ENCODE assay signal across 9 cellular contexts in the genomic region with DNA sequence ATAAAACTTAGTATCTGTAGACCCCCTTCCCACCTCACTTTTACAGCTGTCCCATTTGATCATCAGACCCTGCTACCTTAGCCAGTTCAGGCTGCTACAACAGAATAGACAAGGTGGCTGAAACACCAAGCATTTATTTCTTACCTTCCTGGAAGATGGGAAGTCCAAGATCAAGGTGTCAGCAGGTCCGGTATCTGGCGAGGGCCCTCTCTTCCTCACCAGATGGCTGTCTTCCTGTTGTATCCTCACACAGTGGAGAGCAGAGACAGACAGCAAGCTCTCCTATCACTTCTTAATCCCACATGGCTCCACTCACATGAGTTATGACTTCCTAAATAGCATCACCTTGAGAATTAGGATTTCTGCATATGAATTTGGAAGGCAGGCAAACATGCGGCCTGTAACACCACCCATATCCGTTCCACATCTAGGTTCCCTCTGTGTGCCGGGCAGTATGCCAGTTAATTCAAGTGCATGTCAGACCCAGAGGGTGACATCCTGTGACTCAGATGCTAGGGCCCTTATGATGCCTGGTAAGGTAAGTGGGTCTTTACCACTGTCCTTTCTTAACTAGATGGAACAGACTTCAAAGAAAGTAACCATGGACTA. TPM values are rescaled to one million over a fixed set of nuclear protein-coding genes. Genes with fewer than 3 reads are reported as not detected.
DNase-seq lines count a peak whose midpoint lies in the region; ATAC-seq and TF ChIP-seq lines count a peak whose summit lies in the region.
"Had no signal": no experiment of that assay in that cellular context is flagged by ENCODE, and none has a peak within 500 bp of the region (broad histone marks: within the 10 kb centered on the region; RNA-seq: fewer than 3 reads in every experiment).

No MANE protein-coding gene starts in this region.

- TF ChIP-seq CTCF in BE2C (IDR thresholded peaks at IDR 0.05; ENCODE audit: low read depth, low read length), result no peak
- no peak for TF ChIP-seq CTCF in fibroblast of mammary gland (conservative IDR thresholded peaks at IDR 0.05; ENCODE audit: control insufficient read depth, insufficient read depth, low read depth, low read length)
- TF ChIP-seq CTCF in hepatocyte (IDR thresholded peaks at IDR 0.05; ENCODE audit: poor library complexity), result no peak

- H3K4me2 ChIP-seq in hepatocyte, result no peak overlapping the region

- H3K36me3 ChIP-seq in BE2C (no peaks in the 10 kb centered on the region), HAP-1 (replicated peaks) (no peaks in the 10 kb centered on the region), hepatocyte (replicated peaks; ENCODE audit: insufficient read depth, low read depth) (no peaks in the 10 kb centered on the region)

- H3K4me3 ChIP-seq in BE2C (ENCODE audit: low read depth, low read length) (no peak overlapping the region), fibroblast of mammary gland (ENCODE audit: control insufficient read depth, low read depth, low read length) (no peak overlapping the region), HAP-1 (no peak overlapping the region), hepatocyte (no peak overlapping the region)
- H3K4me3 ChIP-seq: GM12878 had no signal

- DNase-seq in BE2C, result peak; percentile 52
- DNase-seq in KG1 (lab: John Stamatoyannopoulos, UW), result peak; percentile 58
- DNase-seq in activated CD4-positive, alpha-beta T cell treated with anti-CD3 and anti-CD28 coated beads, Interleukin-2, amount 50 U/mL, for 4 hours, result peak; percentile 16 to 20
- DNase-seq in fibroblast of mammary gland (ENCODE audit: low read depth), result peak; percentile 80
- DNase-seq in stimulated activated CD4-positive, alpha-beta T cell treated with anti-CD3 and anti-CD28 coated beads, Interleukin-2, amount 100 ng/mL, for 24 hours, result peak; percentile 22 to 27
- no peak for DNase-seq in HAP-1 (ENCODE audit: low spot score in 2 of 2)
- DNase-seq in hepatocyte (ENCODE audit: low spot score), result no peak

- no peaks in the 10 kb centered on the region for H3K9me3 ChIP-seq in BE2C
- H3K9me3 ChIP-seq in HAP-1, result no peaks in the 10 kb centered on the region
- H3K9me3 ChIP-seq in hepatocyte (ENCODE audit: low read depth), result no peaks in the 10 kb centered on the region

- H3K27ac ChIP-seq in hepatocyte, result no peak overlapping the region

- no peak overlapping the region for H2AFZ ChIP-seq in hepatocyte

- no peak for ATAC-seq in GM21423 (IDR thresholded peaks at IDR 0.05; ENCODE audit: unreplicated experiment)
- ATAC-seq: GM12878 had no signal

- no peaks in the 10 kb centered on the region for H3K27me3 ChIP-seq in BE2C
- H3K27me3 ChIP-seq in HAP-1 (ENCODE audit: low read depth), result no peaks in the 10 kb centered on the region
- H3K27me3 ChIP-seq in hepatocyte, result no peaks in the 10 kb centered on the region

- H3K4me1 ChIP-seq in BE2C, result no peaks in the 10 kb centered on the region; the same call in 1 of the 2 replicates
- no peaks in the 10 kb centered on the region for H3K4me1 ChIP-seq in HAP-1
- peaks cover 7% of the 10 kb centered on the region for H3K4me1 ChIP-seq in hepatocyte (ENCODE audit: insufficient read depth)

- in situ Hi-C loops in HAP-1 (cut with MboI; ENCODE audit: low sequenced_read_pairs), result no loop called here

- no peaks in the 10 kb centered on the region for H3K9me2 ChIP-seq in hepatocyte (replicated peaks; ENCODE audit: insufficient read depth)

- H3K79me2 ChIP-seq in hepatocyte, result no peaks in the 10 kb centered on the region

- WGBS in hepatocyte (ENCODE audit: low lambda C conversion rate, missing lambda C conversion rate), result 82% methylated on average over 5 of the region's 5 CpGs

- no peaks in the 10 kb centered on the region for H4K20me1 ChIP-seq in hepatocyte (ENCODE audit: insufficient read depth, poor library complexity, severe bottlenecking)

RNA-seq across cellular contexts. Expression of gene RAET1E, which starts 2.1 kb away (rescaled TPM):
- polyA plus RNA-seq in BE2C (2012; ENCODE audit: insufficient read depth, insufficient read length, low read depth), result not detected
- total RNA-seq in hepatocyte, result 0.28 TPM in 1 of 2 replicates, not detected in the other
- polyA plus RNA-seq in hepatocyte, result 0.44 TPM in 1 of 2 replicates, not detected in the other
- total RNA-seq: GM12878 had no signal
- polyA plus RNA-seq: GM12878 had no signal

RNA-seq across cellular contexts. Expression of gene RAET1G, which starts 27.1 kb away (rescaled TPM):
- not detected for polyA plus RNA-seq in BE2C (2012; ENCODE audit: insufficient read depth, insufficient read length, low read depth)
- 1.5 TPM in 1 of 2 replicates, not detected in the other for total RNA-seq in hepatocyte
- 0.31 and 4.0 TPM in 2 replicates for polyA plus RNA-seq in hepatocyte
- total RNA-seq: GM12878 had no signal
- polyA plus RNA-seq: GM12878 had no signal

RNA-seq across cellular contexts. Expression of gene LRP11, which starts 31.6 kb away (rescaled TPM):
- 4.3 TPM for polyA plus RNA-seq in BE2C (2012; ENCODE audit: insufficient read depth, insufficient read length, low read depth)
- total RNA-seq in hepatocyte, result 33.6 and 46.8 TPM in 2 replicates
- polyA plus RNA-seq in hepatocyte, result 28.1 and 35.4 TPM in 2 replicates

RNA-seq across cellular contexts. Expression of gene ULBP2, which starts 46.0 kb away (rescaled TPM):
- polyA plus RNA-seq in BE2C (2012; ENCODE audit: insufficient read depth, insufficient read length, low read depth), result 1.5 TPM
- 0.10 and 1.1 TPM in 2 replicates for total RNA-seq in hepatocyte
- polyA plus RNA-seq in hepatocyte, result 0.15 and 1.9 TPM in 2 replicates

Comparison
In these comparisons a context has a peak if more than half of its experiments do, and no peak if none do; other contexts are left out.
1. DNase-seq: peak in BE2C (single experiment), KG1 (single experiment), activated CD4-positive, alpha-beta T cell treated with anti-CD3 and anti-CD28 coated beads, Interleukin-2, amount 50 U/mL, for 4 hours (2 of 2), fibroblast of mammary gland (single experiment) and stimulated activated CD4-positive, alpha-beta T cell treated with anti-CD3 and anti-CD28 coated beads, Interleukin-2, amount 100 ng/mL, for 24 hours (2 of 2); none in HAP-1 (0 of 2) and hepatocyte (single experiment).